In genomic region chr4:139744232-139744631, GRCh38 we compare ENCODE assay signal across 18 cellular contexts.
A peak's percentile ranks its signal among the peaks of the same experiment; 100 is the strongest.
DNase-seq lines count a peak whose midpoint lies in the region; FAIRE-seq and TF ChIP-seq lines count a peak whose summit lies in the region.
"Had no signal": no experiment of that assay in that cellular context is flagged by ENCODE, and none has a peak within 500 bp of the region (broad histone marks: within the 10 kb centered on the region; RNA-seq: fewer than 3 reads in every experiment).

No MANE protein-coding gene starts in this region.

- peaks cover 47% of the 10 kb centered on the region for H3K4me1 Mint-ChIP-seq in glutamatergic neuron (ENCODE audit: low read depth, unreplicated experiment)
- H3K4me1 Mint-ChIP-seq: CD4-positive, alpha-beta memory T cell; IgD-negative memory B cell had no signal

- H3K36me3 Mint-ChIP-seq in glutamatergic neuron (ENCODE audit: unreplicated experiment) = no peaks in the 10 kb centered on the region
- H3K36me3 Mint-ChIP-seq: CD4-positive, alpha-beta memory T cell had no signal

- peaks cover 5% of the 10 kb centered on the region for H3K27me3 Mint-ChIP-seq in glutamatergic neuron (ENCODE audit: unreplicated experiment)

- no peak for DNase-seq in D721Med (ENCODE audit: insufficient read length, low spot score)
- peak; percentile 19 for DNase-seq in NCI-H526 treated with DMSO at 0.1 percent for 48 hours (lab: John Stamatoyannopoulos, UW)
- no peak for DNase-seq in glutamatergic neuron
- no peak for DNase-seq in hypothalamus (lab: John Stamatoyannopoulos, UW)
- DNase-seq in KBM-7 = no peak
- no peak for DNase-seq in RCC 7860 (ENCODE audit: low spot score)
- DNase-seq in urothelium cell line (ENCODE audit: low spot score) = no peak
- DNase-seq: AML-193; CD4-positive, alpha-beta memory T cell; DMS79 treated with DMSO at 0.1 percent for 48 hours; GF-D8; GM23248 had no signal

- H3K4me3 Mint-ChIP-seq in glutamatergic neuron (ENCODE audit: unreplicated experiment) = no peak overlapping the region
- H3K4me3 Mint-ChIP-seq: CD14-positive monocyte; CD4-positive, alpha-beta memory T cell; IgD-negative memory B cell had no signal

- FAIRE-seq in D721Med (lab: Jason Lieb, UNC) = peak; percentile 55
- FAIRE-seq in RCC 7860 (lab: Jason Lieb, UNC) = no peak
- FAIRE-seq in urothelium cell line (lab: Jason Lieb, UNC) = no peak
- FAIRE-seq: A549, GM12878, GM19239, HepG2 had no signal

- TF ChIP-seq CTCF in D721Med (IDR thresholded peaks at IDR 0.05; ENCODE audit: insufficient read depth, missing control alignments) (no peak), glutamatergic neuron (IDR thresholded peaks at IDR 0.05; ENCODE audit: partially characterized antibody, unreplicated experiment) (no peak)

- peaks cover 15% of the 10 kb centered on the region for H3K9me3 Mint-ChIP-seq in glutamatergic neuron (ENCODE audit: unreplicated experiment)
- H3K9me3 Mint-ChIP-seq: CD14-positive monocyte; CD4-positive, alpha-beta memory T cell; IgD-negative memory B cell had no signal

- H3K27ac Mint-ChIP-seq in glutamatergic neuron (ENCODE audit: unreplicated experiment) = peak overlapping the region; percentile 59
- H3K27ac Mint-ChIP-seq: CD4-positive, alpha-beta memory T cell; IgD-negative memory B cell had no signal

- in situ Hi-C loops in KBM-7 (cut with MboI; ENCODE audit: low pct_unique_long_range_greater_than_20kb, low sequenced_read_pairs) = no loop called here
